Comparison of ENCODE assay signal across 9 cellular contexts in the genomic region with DNA sequence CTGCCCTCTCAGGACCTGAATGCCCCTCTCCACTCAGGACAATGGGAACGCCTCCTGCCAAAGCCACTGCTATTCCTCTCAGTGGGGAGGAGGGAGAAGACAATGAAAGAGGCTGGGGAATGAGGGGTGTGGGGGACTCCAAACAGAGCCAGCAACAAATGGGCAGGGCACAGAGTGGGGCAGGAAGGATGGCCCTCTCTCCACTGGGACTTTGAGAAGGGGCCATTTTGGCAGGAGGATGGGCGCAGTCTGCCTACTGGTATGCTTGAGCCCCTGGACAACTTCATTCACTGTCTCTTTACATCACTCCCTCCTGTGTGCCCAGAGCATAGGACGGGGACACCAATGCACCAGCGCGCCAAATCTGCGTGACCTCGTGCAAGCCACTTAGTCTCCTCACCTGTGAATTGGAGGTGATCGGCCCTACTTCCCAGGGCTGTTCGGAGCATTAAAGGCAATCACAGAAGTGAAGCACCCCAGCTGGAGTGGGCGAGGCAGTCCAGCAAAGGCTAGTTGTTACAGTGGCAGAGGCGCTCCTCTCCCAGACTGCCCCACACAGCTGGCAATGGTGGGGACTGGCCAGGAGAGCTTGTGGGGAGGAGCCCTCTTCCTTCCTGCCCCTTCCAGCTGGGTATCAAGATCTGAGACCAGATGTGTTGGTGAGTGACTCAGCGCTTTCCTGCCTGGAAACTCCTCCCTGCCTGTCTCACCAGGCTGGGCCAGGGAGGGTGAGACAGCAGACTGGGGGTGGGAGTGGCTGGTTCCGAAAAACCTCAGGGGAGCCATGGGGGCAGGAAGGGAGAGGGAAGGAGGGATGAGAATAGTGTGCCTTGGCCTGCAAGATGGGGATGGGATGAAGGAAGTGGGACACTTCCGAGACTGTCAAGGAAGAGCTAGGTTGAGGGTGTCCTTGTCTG. TPM values are rescaled to one million over a fixed set of nuclear protein-coding genes. Genes with fewer than 3 reads are reported as not detected.
A peak's percentile ranks its signal among the peaks of the same experiment; 100 is the strongest.
DNase-seq lines count a peak whose midpoint lies in the region; ATAC-seq and TF ChIP-seq lines count a peak whose summit lies in the region.
"Had no signal": no experiment of that assay in that cellular context is flagged by ENCODE, and none has a peak within 500 bp of the region (broad histone marks: within the 10 kb centered on the region; RNA-seq: fewer than 3 reads in every experiment).

No MANE protein-coding gene starts in this region.

- H3K27ac Mint-ChIP-seq in natural killer cell, result no peak overlapping the region

- CTCF ChIA-PET in RWPE1 (lab: Yijun Ruan, JAX), result interaction anchor here (0.6 kb wide), 1 partner anchor 271 kb away, joined by 3 read pairs; no protein-coding TSS in a partner anchor

- H3K27me3 Mint-ChIP-seq in natural killer cell (ENCODE audit: low read depth in 2 of 2), result peaks cover 0 to 5% of the 10 kb centered on the region in 2 donors

- peaks cover 0 to 15% of the 10 kb centered on the region in 2 donors for H3K4me1 Mint-ChIP-seq in natural killer cell

- ATAC-seq in natural killer cell (peak; percentile 31 to 36 (median 33)), HG02798 (IDR thresholded peaks at IDR 0.05; ENCODE audit: poor library complexity, unreplicated experiment) (no peak), GM19324 (IDR thresholded peaks at IDR 0.05; ENCODE audit: low FRiP score, unreplicated experiment) (no peak)

- no peak overlapping the region for H3K4me3 Mint-ChIP-seq in natural killer cell
- H3K4me3 Mint-ChIP-seq: central memory CD8-positive, alpha-beta T cell had no signal

- intact Hi-C loops in natural killer cell (cut with micrococcal nuclease), result no loop called here

- peak; percentile 9 to 14 for DNase-seq in stimulated activated CD4-positive, alpha-beta T cell treated with anti-CD3 and anti-CD28 coated beads, Interleukin-15, amount 100 ng/mL, for 48 hours (ENCODE audit: low read depth in 2 of 2)
- DNase-seq in stimulated activated CD4-positive, alpha-beta T cell treated with anti-CD3 and anti-CD28 coated beads, Interleukin-12 subunit alpha, Interleukin-12 subunit beta, amount 100 ng/mL, for 4 hours, result no peak
- DNase-seq in RWPE1 (ENCODE audit: low spot score) (peak; percentile 88), dedifferentiated amniotic fluid mesenchymal stem cell (ENCODE audit: extremely low spot score) (peak; percentile 83), natural killer cell (no peak), putamen (ENCODE audit: low spot score) (no peak)

- no peak for TF ChIP-seq CTCF in RWPE1 (conservative IDR thresholded peaks at IDR 0.05; ENCODE audit: low read depth)
- no peak for TF ChIP-seq CTCF in natural killer cell (IDR thresholded peaks at IDR 0.05)

- peak overlapping the region; percentile 87 for H3K27ac ChIP-seq in RWPE1

- POLR2A ChIA-PET in RWPE1 (lab: Yijun Ruan, JAX; ENCODE audit: low non-redundant PET), result no interaction called here

- H3K9me3 Mint-ChIP-seq in natural killer cell, result no peaks in the 10 kb centered on the region
- H3K9me3 Mint-ChIP-seq: central memory CD8-positive, alpha-beta T cell had no signal

- H3K36me3 Mint-ChIP-seq in natural killer cell, result no peaks in the 10 kb centered on the region

RNA-seq across cellular contexts. Expression of a gene that starts 22.4 kb away (rescaled TPM):
- total RNA-seq in natural killer cell, result not detected

Comparison
In these comparisons a context has a peak if more than half of its experiments do, and no peak if none do; other contexts are left out.
1. DNase-seq: peak in stimulated activated CD4-positive, alpha-beta T cell treated with anti-CD3 and anti-CD28 coated beads, Interleukin-15, amount 100 ng/mL, for 48 hours (2 of 2), RWPE1 (single experiment) and dedifferentiated amniotic fluid mesenchymal stem cell (single experiment); none in stimulated activated CD4-positive, alpha-beta T cell treated with anti-CD3 and anti-CD28 coated beads, Interleukin-12 subunit alpha, Interleukin-12 subunit beta, amount 100 ng/mL, for 4 hours (single experiment), natural killer cell (single experiment) and putamen (single experiment).
2. ATAC-seq: peak in natural killer cell (3 of 3); none in HG02798 (single experiment) and GM19324 (single experiment).